In the genomic region with DNA sequence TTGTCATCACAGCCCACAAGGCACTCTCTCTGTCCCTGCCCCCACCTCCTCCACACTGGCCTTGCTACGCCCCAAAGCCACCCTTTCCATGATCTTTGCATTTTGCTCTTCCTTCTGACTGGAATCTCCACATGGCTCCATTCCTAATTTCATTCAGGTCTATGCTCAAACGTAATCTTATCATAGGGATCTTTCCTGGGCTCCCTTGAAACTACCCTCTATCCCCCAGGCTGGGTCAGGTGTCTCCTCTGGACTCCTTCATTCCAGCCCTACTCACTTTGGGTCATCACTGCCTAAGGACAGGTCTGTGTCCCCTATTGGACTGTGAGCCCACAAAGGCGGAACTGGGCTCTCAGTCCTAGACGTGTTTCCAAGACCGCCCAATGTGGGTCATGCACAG, we compare ENCODE assay signal across 1 cellular context.
TF ChIP-seq lines count a peak whose summit lies in the region.

No MANE protein-coding gene starts in this region.

TF ChIP-seq in H1, 55 proteins besides CTCF, POLR2A, EP300 and RAD21:
- TF ChIP-seq SIRT6 (IDR thresholded peaks at IDR 0.05; ENCODE audit: low read length) (no peak), EZH2 (IDR thresholded peaks at IDR 0.05; ENCODE audit: low read depth, low read length, severe bottlenecking) (no peak)
